ENCODE assay signal across 1 cellular context in genomic region chr9:86941196-86941595, GRCh38.
TF ChIP-seq lines count a peak whose summit lies in the region.

No MANE protein-coding gene starts in this region.

TF ChIP-seq in H1, 55 proteins besides CTCF, POLR2A, EP300 and RAD21 (continued from another document):
- TF ChIP-seq E2F6 (IDR thresholded peaks at IDR 0.05): no peak
- TF ChIP-seq RNF2 (IDR thresholded peaks at IDR 0.05; ENCODE audit: borderline replicate concordance, low read depth, low read length, missing control alignments, poor library complexity, severe bottlenecking): no peak
